In the genomic region with DNA sequence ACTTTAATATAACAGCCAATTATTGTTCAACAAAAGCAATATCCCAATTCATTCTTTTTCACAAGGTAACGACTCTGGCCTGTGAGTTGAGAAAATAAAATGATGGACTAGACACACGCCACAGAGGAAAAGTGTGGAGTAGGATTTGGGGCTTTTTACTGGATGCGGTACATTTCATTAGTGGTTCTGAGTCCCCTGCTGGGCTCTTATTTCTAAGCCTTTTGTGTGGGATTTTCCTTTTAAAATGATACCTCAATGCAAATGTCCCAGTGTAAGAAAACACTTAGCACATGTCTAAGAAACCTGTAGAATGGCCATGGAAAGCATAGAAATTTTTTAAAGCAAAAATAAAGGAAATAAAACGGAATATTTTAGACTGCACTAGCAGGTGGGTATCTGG, we compare ENCODE assay signal across 19 cellular contexts.
"Had no signal": no experiment of that assay in that cellular context is flagged by ENCODE, and none has a peak within 500 bp of the region (broad histone marks: within the 10 kb centered on the region; RNA-seq: fewer than 3 reads in every experiment).

No MANE protein-coding gene starts in this region.

- H3K4me1 ChIP-seq: lower lobe of right lung, spleen, testis had no signal

- H3K36me3 ChIP-seq: lower lobe of right lung had no signal

- DNase-seq: activated B cell treated with CpG ODN at 0.5 μM for 24 hours; activated CD4-positive, alpha-beta memory T cell treated with anti-CD3 and anti-CD28 coated beads, Interleukin-2, amount 10 ng/mL, durations not matched to agents 7 days and 5 days; activated CD4-positive, alpha-beta T cell treated with anti-CD3 and anti-CD28 coated beads for 48 hours; activated CD8-positive, alpha-beta memory T cell treated with anti-CD3 and anti-CD28 coated beads, Interleukin-2, amount 10 ng/mL, durations not matched to agents 7 days and 5 days; activated naive CD4-positive, alpha-beta T cell; activated naive CD8-positive, alpha-beta T cell treated with anti-CD3 and anti-CD28 coated beads for 36 hours; amniotic stem cell; dermis blood vessel endothelial cell; effector memory CD8-positive, alpha-beta T cell; foreskin fibroblast; lower lobe of right lung; occipital lobe; spleen; stimulated activated CD4-positive, alpha-beta T cell treated with anti-CD3 and anti-CD28 coated beads, Interleukin-4, amount 100 ng/mL, for 4 hours; testis had no signal

- H3K4me3 ChIP-seq: hepatocyte, lower lobe of right lung, spleen, testis had no signal

- ATAC-seq: activated CD8-positive, alpha-beta memory T cell treated with anti-CD3 and anti-CD28 coated beads, Interleukin-2, amount 10 ng/mL, durations not matched to agents 7 days and 5 days; effector memory CD8-positive, alpha-beta T cell; lower lobe of right lung; natural killer cell treated with Interleukin-12 subunit alpha and Interleukin-12 subunit beta and Interleukin-15 and Interleukin-18, amount 100 ng/mL, for 72 hours; stimulated activated memory B cell treated with anti-CD40 and anti-IgM and Interleukin-4, amounts not matched to agents 10 μg/mL and 1 μg/mL and 100 μg/mL, for 72 hours had no signal

- H3K27me3 Mint-ChIP-seq: activated B cell treated with CpG ODN at 0.5 μM for 24 hours; activated CD4-positive, alpha-beta memory T cell treated with anti-CD3 and anti-CD28 coated beads, Interleukin-2, amount 10 ng/mL, durations not matched to agents 7 days and 5 days; activated CD8-positive, alpha-beta memory T cell treated with anti-CD3 and anti-CD28 coated beads, Interleukin-2, amount 10 ng/mL, durations not matched to agents 7 days and 5 days; activated naive CD8-positive, alpha-beta T cell treated with anti-CD3 and anti-CD28 coated beads for 36 hours; effector memory CD8-positive, alpha-beta T cell; natural killer cell treated with Interleukin-12 subunit alpha and Interleukin-12 subunit beta and Interleukin-15 and Interleukin-18, amount 100 ng/mL, for 72 hours; stimulated activated memory B cell treated with anti-CD40 and anti-IgM and Interleukin-4, amounts not matched to agents 10 μg/mL and 1 μg/mL and 100 μg/mL, for 72 hours; type B pancreatic cell had no signal

- H3K4me1 Mint-ChIP-seq: activated CD4-positive, alpha-beta memory T cell treated with anti-CD3 and anti-CD28 coated beads, Interleukin-2, amount 10 ng/mL, durations not matched to agents 7 days and 5 days; activated CD8-positive, alpha-beta memory T cell treated with anti-CD3 and anti-CD28 coated beads, Interleukin-2, amount 10 ng/mL, durations not matched to agents 7 days and 5 days; activated naive CD8-positive, alpha-beta T cell treated with anti-CD3 and anti-CD28 coated beads for 36 hours had no signal

- H3K9me3 ChIP-seq: lower lobe of right lung, testis had no signal

- H3K27ac Mint-ChIP-seq: activated B cell treated with CpG ODN at 0.5 μM for 24 hours; activated CD4-positive, alpha-beta memory T cell treated with anti-CD3 and anti-CD28 coated beads, Interleukin-2, amount 10 ng/mL, durations not matched to agents 7 days and 5 days; activated CD8-positive, alpha-beta memory T cell treated with anti-CD3 and anti-CD28 coated beads, Interleukin-2, amount 10 ng/mL, durations not matched to agents 7 days and 5 days; activated naive CD8-positive, alpha-beta T cell treated with anti-CD3 and anti-CD28 coated beads for 36 hours; effector memory CD8-positive, alpha-beta T cell; natural killer cell treated with Interleukin-12 subunit alpha and Interleukin-12 subunit beta and Interleukin-15 and Interleukin-18, amount 100 ng/mL, for 72 hours; stimulated activated memory B cell treated with anti-CD40 and anti-IgM and Interleukin-4, amounts not matched to agents 10 μg/mL and 1 μg/mL and 100 μg/mL, for 72 hours had no signal

- H3K27me3 ChIP-seq: hepatocyte, spleen, testis had no signal

- H3K4me3 Mint-ChIP-seq: activated B cell treated with CpG ODN at 0.5 μM for 24 hours; activated CD4-positive, alpha-beta memory T cell treated with anti-CD3 and anti-CD28 coated beads, Interleukin-2, amount 10 ng/mL, durations not matched to agents 7 days and 5 days; activated CD8-positive, alpha-beta memory T cell treated with anti-CD3 and anti-CD28 coated beads, Interleukin-2, amount 10 ng/mL, durations not matched to agents 7 days and 5 days; activated naive CD8-positive, alpha-beta T cell treated with anti-CD3 and anti-CD28 coated beads for 36 hours; effector memory CD8-positive, alpha-beta T cell; natural killer cell treated with Interleukin-12 subunit alpha and Interleukin-12 subunit beta and Interleukin-15 and Interleukin-18, amount 100 ng/mL, for 72 hours; stimulated activated memory B cell treated with anti-CD40 and anti-IgM and Interleukin-4, amounts not matched to agents 10 μg/mL and 1 μg/mL and 100 μg/mL, for 72 hours had no signal
